9 cellular contexts compared by ENCODE assay signal in genomic region chr15:37096878-37097568, GRCh38. TPM values are rescaled to one million over a fixed set of nuclear protein-coding genes. Genes with fewer than 3 reads are reported as not detected.
DNase-seq lines count a peak whose midpoint lies in the region; ATAC-seq and TF ChIP-seq lines count a peak whose summit lies in the region.
"Had no signal": no experiment of that assay in that cellular context is flagged by ENCODE, and none has a peak within 500 bp of the region (broad histone marks: within the 10 kb centered on the region; RNA-seq: fewer than 3 reads in every experiment).

No MANE protein-coding gene starts in this region.

- no peak for ATAC-seq in GM19463 (IDR thresholded peaks at IDR 0.05; ENCODE audit: unreplicated experiment)
- no peak for ATAC-seq in GM19452 (IDR thresholded peaks at IDR 0.05; ENCODE audit: unreplicated experiment)

- intact Hi-C loops in adrenal gland (cut with DNase I), result loop anchor here in 1 of 2 donors (10.0 kb wide), 1 partner anchor 212 kb away; no protein-coding TSS in a partner anchor

- peaks cover 45 to 53% of the 10 kb centered on the region in 2 donors for H3K4me1 Mint-ChIP-seq in immature natural killer cell

- peaks cover 0 to 13% of the 10 kb centered on the region in 2 donors for H3K36me3 ChIP-seq in adrenal gland (replicated peaks in 1 of 2)
- H3K36me3 ChIP-seq in subcutaneous abdominal adipose tissue (ENCODE audit: control insufficient read depth in 5 of 5, insufficient read depth in 5 of 5, low read length in 5 of 5), result peaks cover 0 to 4% (median 0%) of the 10 kb centered on the region in 5 donors

- peaks cover 2 to 20% (median 7%) of the 10 kb centered on the region in 6 donors for H3K9me3 Mint-ChIP-seq in immature natural killer cell
- H3K9me3 Mint-ChIP-seq: dendritic cell treated with granulocyte-macrophage colony-stimulating factor and Interleukin-4, amounts not matched to agents 40 ng/mL and 50 ng/mL, for 4 days had no signal

- peak overlapping the region; percentile 44 to 73 (median 45) for H3K4me3 ChIP-seq in adrenal gland
- peak overlapping the region; percentile 72 to 87 (median 80) for H3K4me3 ChIP-seq in subcutaneous abdominal adipose tissue (ENCODE audit: low read depth in 1 of 5, low read length in 5 of 5)

- H3K9ac ChIP-seq in subcutaneous abdominal adipose tissue (ENCODE audit: low read length in 5 of 5), result peak overlapping the region; percentile 22 to 91 (median 63)

- H3K27ac Mint-ChIP-seq in immature natural killer cell, result no peak overlapping the region
- H3K27ac Mint-ChIP-seq: dendritic cell treated with granulocyte-macrophage colony-stimulating factor and Interleukin-4, amounts not matched to agents 40 ng/mL and 50 ng/mL, for 4 days had no signal

- H3K27me3 Mint-ChIP-seq in immature natural killer cell (ENCODE audit: low read depth in 3 of 3), result peaks cover 32 to 59% (median 55%) of the 10 kb centered on the region in 3 donors

- H3K4me1 ChIP-seq in adrenal gland (replicated peaks in 1 of 2) (peaks cover 21 to 23% of the 10 kb centered on the region in 2 donors), subcutaneous abdominal adipose tissue (ENCODE audit: control insufficient read depth in 5 of 5, insufficient read depth in 5 of 5, low read length in 5 of 5) (peaks cover 0 to 69% (median 66%) of the 10 kb centered on the region in 5 donors)

- peak; percentile 29 to 42 for DNase-seq in NCI-H2081 (lab: John Stamatoyannopoulos, UW)
- DNase-seq in NCI-H2081 treated with DMSO at 0.1 percent for 48 hours (lab: John Stamatoyannopoulos, UW), result no peak
- peak in 3 of 7 donors; percentile 14 to 41 (median 28) for DNase-seq in adrenal gland
- DNase-seq in immature natural killer cell, result no peak
- DNase-seq in NCI-H187 (lab: John Stamatoyannopoulos, UW), result no peak

- H3K27me3 ChIP-seq in adrenal gland (no peaks in the 10 kb centered on the region), subcutaneous abdominal adipose tissue (ENCODE audit: control insufficient read depth in 5 of 5, insufficient read depth in 4 of 5, low read length in 5 of 5) (peaks cover 0 to 28% (median 12%) of the 10 kb centered on the region in 5 donors)

- no peaks in the 10 kb centered on the region for H3K36me3 Mint-ChIP-seq in immature natural killer cell

- TF ChIP-seq POLR2A in adrenal gland (IDR thresholded peaks at IDR 0.05), result no peak

- H3K9me3 ChIP-seq in adrenal gland (replicated peaks in 1 of 3) (no peaks in the 10 kb centered on the region), subcutaneous abdominal adipose tissue (ENCODE audit: control insufficient read depth in 5 of 5, low read length in 5 of 5) (no peaks in the 10 kb centered on the region)

- WGBS in adrenal gland, 4 donors, result 2 to 12% (median 8%) methylated on average over 15 to 23 of the region's 23 CpGs

- peak overlapping the region; percentile 66 to 85 (median 76) for H3K4me3 Mint-ChIP-seq in immature natural killer cell

- H3K27ac ChIP-seq in adrenal gland, result peak overlapping the region; percentile 87 to 98 (median 96)
- H3K27ac ChIP-seq in subcutaneous abdominal adipose tissue (ENCODE audit: low read depth, low read length), result peak overlapping the region; percentile 69

- no peak for TF ChIP-seq CTCF in adrenal gland (IDR thresholded peaks at IDR 0.05)

RNA-seq across cellular contexts. Expression of gene MEIS2, which starts 3.3 kb away (rescaled TPM):
- total RNA-seq in adrenal gland, result 100 to 1,000 TPM in 3 of 8 donors, 10 to 100 TPM in 5; 45.0 to 139 (median 76.1) TPM
- polyA plus RNA-seq in adrenal gland (10 to 100 TPM; 36.2 to 75.3 (median 38.4) TPM), immature natural killer cell (not detected)

Comparison
In these comparisons a context has a peak if more than half of its experiments do, and no peak if none do; other contexts are left out.
1. DNase-seq: peak in NCI-H2081 (2 of 2); none in NCI-H2081 treated with DMSO at 0.1 percent for 48 hours (single experiment), immature natural killer cell (0 of 3) and NCI-H187 (0 of 2).
2. RNA of gene MEIS2, which starts 3.3 kb away (polyA plus RNA-seq): 36.2 to 75.3 TPM in adrenal gland; not detected in immature natural killer cell; every median in the first group is over 10 times any median in the second.